8 cellular contexts compared by ENCODE assay signal in the genomic region with DNA sequence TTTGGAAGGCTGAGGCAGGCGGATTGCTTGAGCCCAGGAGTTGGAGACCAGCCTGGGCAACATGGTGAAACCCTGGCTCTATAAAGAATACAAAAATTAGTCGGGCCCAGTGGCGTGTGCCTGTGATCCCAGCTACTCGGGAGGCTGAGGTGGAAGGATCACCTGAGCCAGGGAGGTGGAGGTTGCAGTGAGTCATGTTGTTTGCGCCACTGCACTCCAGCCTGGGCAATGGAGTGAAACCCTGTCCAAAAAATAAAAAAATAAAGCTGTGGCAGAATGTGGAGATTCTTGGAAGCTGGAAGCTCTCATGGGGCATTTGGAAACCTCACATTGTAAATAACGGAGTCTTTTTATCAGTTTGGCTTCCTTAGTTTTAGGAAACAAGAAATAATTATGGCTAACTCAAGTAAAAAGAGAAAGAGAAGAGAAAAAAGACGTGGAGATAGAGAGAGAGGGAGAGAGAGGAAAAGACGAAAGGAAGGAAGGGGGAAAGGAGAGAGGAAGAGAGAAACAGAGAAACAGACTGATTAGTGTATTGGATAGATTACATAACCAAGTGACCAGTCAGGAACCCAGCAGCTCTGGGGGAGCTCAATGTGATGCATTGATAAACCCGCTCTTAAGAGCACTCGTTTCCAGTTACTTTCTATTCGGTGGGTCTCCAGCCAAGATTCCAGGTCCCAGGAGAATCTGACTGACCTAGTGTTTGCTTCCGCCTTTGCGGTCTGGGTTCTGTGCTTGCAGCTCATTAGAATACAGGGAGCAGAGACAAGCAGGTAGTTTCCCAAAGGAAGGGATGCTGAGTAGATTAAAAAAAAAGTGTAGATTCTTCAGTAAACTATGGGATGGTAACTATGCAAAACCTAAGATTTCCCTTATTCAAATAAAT. TPM values are rescaled to one million over a fixed set of nuclear protein-coding genes. Genes with fewer than 3 reads are reported as not detected.
DNase-seq lines count a peak whose midpoint lies in the region; ATAC-seq and TF ChIP-seq lines count a peak whose summit lies in the region.

No MANE protein-coding gene starts in this region.

- WGBS in iPS DF 6.9 (ENCODE audit: insufficient coverage, insufficient read length): 100% methylated on average over 2 of the region's 13 CpGs

- CTCF ChIA-PET in A673 (lab: Charles Lee): no interaction called here

- POLR2A ChIA-PET in A673 (lab: Charles Lee; ENCODE audit: low non-redundant PET): no interaction called here

- TF ChIP-seq CTCF in A673 (conservative IDR thresholded peaks at IDR 0.05; ENCODE audit: low read depth, low read length) (no peak), GM06990 (IDR thresholded peaks at IDR 0.05; ENCODE audit: insufficient read depth, low read length, poor library complexity, severe bottlenecking) (no peak), ascending aorta (IDR thresholded peaks at IDR 0.05) (no peak)

- H3K9me3 ChIP-seq in A673 (ENCODE audit: low read depth, low read length, poor library complexity, severe bottlenecking) (no peaks in the 10 kb centered on the region), ascending aorta (no peaks in the 10 kb centered on the region), iPS DF 6.9 (ENCODE audit: control insufficient read depth, insufficient read depth, low read length) (no peaks in the 10 kb centered on the region)

- H3K4me1 ChIP-seq in A673 (ENCODE audit: insufficient read depth, low read length, poor library complexity, severe bottlenecking) (peaks cover 7% of the 10 kb centered on the region), ascending aorta (peaks cover 0 to 5% of the 10 kb centered on the region in 2 donors), iPS DF 6.9 (ENCODE audit: control insufficient read depth, insufficient read depth, low read length) (no peaks in the 10 kb centered on the region)

- no peaks in the 10 kb centered on the region for H3K36me3 ChIP-seq in A673 (ENCODE audit: insufficient read depth, low read length, poor library complexity, severe bottlenecking)
- no peaks in the 10 kb centered on the region for H3K36me3 ChIP-seq in GM06990 (ENCODE audit: control insufficient read depth, insufficient read depth, low read length)
- no peaks in the 10 kb centered on the region for H3K36me3 ChIP-seq in ascending aorta
- H3K36me3 ChIP-seq in iPS DF 6.9 (ENCODE audit: control insufficient read depth, insufficient read depth, low read length): no peaks in the 10 kb centered on the region

- H3K27me3 ChIP-seq in A673 (replicated peaks; ENCODE audit: insufficient read depth, low read depth, low read length, poor library complexity) (no peaks in the 10 kb centered on the region), GM06990 (replicated peaks; ENCODE audit: control insufficient read depth, insufficient read depth, low read length) (no peaks in the 10 kb centered on the region), ascending aorta (no peaks in the 10 kb centered on the region), iPS DF 6.9 (ENCODE audit: control insufficient read depth, insufficient read depth, low read length) (no peaks in the 10 kb centered on the region)

- intact Hi-C loops in A673 (cut with micrococcal nuclease; ENCODE audit: unreplicated experiment) (no loop called here), ascending aorta (cut with DNase I) (loop anchor here (5.0 kb wide), 1 partner anchor 295 kb away; a partner anchor contains a TSS), sciatic nerve (cut with DNase I) (no loop called here), posterior vena cava (cut with DNase I) (no loop called here)

- H3K27ac ChIP-seq in A673 (ENCODE audit: low read depth, low read length, poor library complexity, severe bottlenecking) (peak overlapping the region; percentile 89), ascending aorta (peak overlapping the region; percentile 87 to 92), iPS DF 6.9 (ENCODE audit: low read length) (no peak overlapping the region)

- ATAC-seq in sciatic nerve: peak; percentile 73

- BruUV-seq in A673 (replicated peaks; lab: Mats Ljungman, UMichigan): no TSS peak

- H3K4me3 ChIP-seq in A673 (ENCODE audit: low read depth, low read length, poor library complexity, severe bottlenecking): peak overlapping the region; percentile 78
- H3K4me3 ChIP-seq in GM06990 (replicated peaks; ENCODE audit: low read depth, low read length): peak overlapping the region; percentile 85
- peak overlapping the region; percentile 78 to 91 for H3K4me3 ChIP-seq in ascending aorta
- H3K4me3 ChIP-seq in iPS DF 6.9 (ENCODE audit: low read length): no peak overlapping the region; the same call in 1 of the 2 replicates

- DNase-seq in A673 (ENCODE audit: low spot score): peak; percentile 33
- no peak for DNase-seq in GM06990 (ENCODE audit: extremely low read depth, insufficient read length)
- peak; percentile 42 for DNase-seq in NCI-H345 treated with DMSO at 0.1 percent for 48 hours (lab: John Stamatoyannopoulos, UW; ENCODE audit: unreplicated experiment)
- DNase-seq in ascending aorta (ENCODE audit: low spot score in 2 of 2): peak in 1 of 2 donors; percentile 73
- peak; percentile 18 for DNase-seq in iPS DF 6.9 (ENCODE audit: low read depth, low spot score)
- DNase-seq in sciatic nerve (ENCODE audit: low spot score): peak; percentile 81
- DNase-seq in posterior vena cava (ENCODE audit: low spot score): no peak
- DNase-seq in activated CD4-positive, alpha-beta T cell treated with anti-CD3 and anti-CD28 coated beads, Interleukin-2, amount 50 U/mL, for 1 hour: no peak

RNA-seq across cellular contexts. Expression of a gene that starts 1.1 kb away (rescaled TPM):
- total RNA-seq in A673 (2021) (40.2 and 40.6 TPM in 2 replicates), ascending aorta (12.1 TPM), sciatic nerve (21.2 TPM), posterior vena cava (10 to 100 TPM; 11.1 to 12.6 TPM)

RNA-seq across cellular contexts. Expression of a gene that starts 22.6 kb away (rescaled TPM):
- total RNA-seq in A673 (2021): 90.8 and 96.2 TPM in 2 replicates
- 49.4 TPM for total RNA-seq in ascending aorta
- total RNA-seq in sciatic nerve: 45.4 TPM
- 10 to 100 TPM; 41.6 to 45.5 TPM for total RNA-seq in posterior vena cava

RNA-seq across cellular contexts. Expression of a gene that starts 51.4 kb away (rescaled TPM):
- total RNA-seq in A673 (2021) (66.0 and 66.7 TPM in 2 replicates), ascending aorta (4.6 TPM), sciatic nerve (32.9 TPM), posterior vena cava (10 to 100 TPM; 33.5 to 44.7 TPM)

Comparison
In these comparisons a context has a peak if more than half of its experiments do, and no peak if none do; other contexts are left out.
1. DNase-seq: peak in A673 (single experiment), NCI-H345 treated with DMSO at 0.1 percent for 48 hours (single experiment), iPS DF 6.9 (single experiment) and sciatic nerve (single experiment); none in GM06990 (single experiment), posterior vena cava (single experiment) and activated CD4-positive, alpha-beta T cell treated with anti-CD3 and anti-CD28 coated beads, Interleukin-2, amount 50 U/mL, for 1 hour (single experiment).